36 cellular contexts compared by ENCODE assay signal in the genomic region with DNA sequence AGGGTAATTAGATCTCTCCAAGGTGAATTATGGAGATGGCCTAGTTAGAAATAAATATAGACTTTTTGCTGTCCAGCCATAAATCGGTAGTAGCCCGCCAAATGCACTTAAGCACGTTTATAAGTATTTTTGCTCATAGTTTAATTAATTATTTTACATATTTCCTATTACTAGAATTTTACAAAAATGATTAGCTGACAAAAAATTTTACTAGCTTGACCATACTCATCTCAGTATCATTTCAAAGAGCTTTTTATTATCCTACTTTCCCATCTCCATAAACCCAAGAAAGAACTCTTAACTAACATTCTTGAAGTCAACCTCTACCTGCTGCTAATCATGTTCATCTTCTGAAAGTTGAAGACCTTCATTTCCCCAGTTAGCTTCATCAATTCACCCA.
"Had no signal": no experiment of that assay in that cellular context is flagged by ENCODE, and none has a peak within 500 bp of the region (broad histone marks: within the 10 kb centered on the region; RNA-seq: fewer than 3 reads in every experiment).

No MANE protein-coding gene starts in this region.

- H3K36me3 ChIP-seq: MG63 had no signal

- DNase-seq: Karpas-422, Kasumi-1, MG63, MM.1S, MV-4-11, NCI-H1048, NCI-H1092, NCI-H1092 treated with DMSO at 0.1 percent for 48 hours, NCI-H1105, NCI-H1105 treated with DMSO at 0.1 percent for 48 hours, NCI-H1417, NCI-H1417 treated with DMSO at 0.1 percent for 48 hours, NCI-H1436, NCI-H1436 treated with DMSO at 0.1 percent for 48 hours, NCI-H146, NCI-H1694, NCI-H1694 treated with DMSO at 0.1 percent for 48 hours, NCI-H187, NCI-H187 treated with DMSO at 0.1 percent for 48 hours, NCI-H1930, NCI-H2029, NCI-H2029 treated with DMSO at 0.1 percent for 48 hours, NCI-H2081, NCI-H2081 treated with DMSO at 0.1 percent for 48 hours, NCI-H2107, NCI-H2171, NCI-H2171 treated with DMSO at 0.1 percent for 48 hours, NCI-H2227 treated with DMSO at 0.1 percent for 48 hours, NCI-H226, NCI-H345, NCI-H446, NCI-H446 treated with DMSO at 0.1 percent for 48 hours, NCI-H510A, NCI-H510A treated with DMSO at 0.1 percent for 48 hours, NCI-H524, NCI-H524 treated with DMSO at 0.1 percent for 48 hours had no signal

- H3K9me3 ChIP-seq: MG63 had no signal

- H3K4me3 ChIP-seq: MG63 had no signal

- H3K27me3 ChIP-seq: MG63 had no signal
